In genomic region chr2:108583903-108584520, GRCh38 we compare ENCODE assay signal across 8 cellular contexts. TPM values are rescaled to one million over a fixed set of nuclear protein-coding genes. Genes with fewer than 3 reads are reported as not detected.
DNase-seq lines count a peak whose midpoint lies in the region; ATAC-seq and TF ChIP-seq lines count a peak whose summit lies in the region.

No MANE protein-coding gene starts in this region.

- peaks cover 24% of the 10 kb centered on the region for H3F3A ChIP-seq in GM23248 (ENCODE audit: insufficient read depth)

- H3K79me2 ChIP-seq in GM23248 (ENCODE audit: insufficient read depth), result peaks cover 99% of the 10 kb centered on the region

- peak overlapping the region; percentile 34; the same call in 1 of the 2 replicates for H3K9ac ChIP-seq in GM23248

- H3K36me3 Mint-ChIP-seq in activated naive CD4-positive, alpha-beta T cell treated with anti-CD3 and anti-CD28 coated beads for 36 hours (ENCODE audit: low read depth), result no peaks in the 10 kb centered on the region
- no peaks in the 10 kb centered on the region for H3K36me3 Mint-ChIP-seq in glutamatergic neuron (ENCODE audit: unreplicated experiment)

- in situ Hi-C loops in GM23248 (cut with MboI), result no loop called here

- TF ChIP-seq CTCF in RWPE1 (conservative IDR thresholded peaks at IDR 0.05; ENCODE audit: low read depth) (peak; percentile 77), glutamatergic neuron (IDR thresholded peaks at IDR 0.05; ENCODE audit: partially characterized antibody, unreplicated experiment) (peak; percentile 53)

- H3K27me3 Mint-ChIP-seq in activated naive CD4-positive, alpha-beta T cell treated with anti-CD3 and anti-CD28 coated beads for 36 hours (ENCODE audit: low read depth), result no peaks in the 10 kb centered on the region
- H3K27me3 Mint-ChIP-seq in glutamatergic neuron (ENCODE audit: unreplicated experiment), result peaks cover 4% of the 10 kb centered on the region

- H3K4me1 ChIP-seq in GM23248 (ENCODE audit: insufficient read depth), result peaks cover 43% of the 10 kb centered on the region

- no peaks in the 10 kb centered on the region for H3K36me3 ChIP-seq in GM23248 (ENCODE audit: low read depth)

- H3K9me2 ChIP-seq in GM23248 (ENCODE audit: insufficient read depth), result no peaks in the 10 kb centered on the region

- H3K4me2 ChIP-seq in GM23248 (ENCODE audit: unreplicated experiment), result peak overlapping the region; percentile 57

- H3K27me3 ChIP-seq in GM23248 (replicated peaks; ENCODE audit: insufficient read depth), result no peaks in the 10 kb centered on the region

- ATAC-seq in HG03457 (IDR thresholded peaks at IDR 0.05; ENCODE audit: unreplicated experiment), result no peak

- H3K9me3 ChIP-seq in GM23248 (ENCODE audit: low read depth), result no peaks in the 10 kb centered on the region

- CTCF ChIA-PET in RWPE1 (lab: Yijun Ruan, JAX), result interaction anchor here (0.5 to 2.2 kb wide), 12 partner anchors 10 to 1376 kb away, joined by 3 to 17 read pairs (median 4); partner anchors contain the start of gene LIMS1
- CTCF ChIA-PET in activated naive CD4-positive, alpha-beta T cell treated with anti-CD3 and anti-CD28 coated beads for 36 hours (lab: Charles Lee), result interaction anchor here (0.6 to 2.4 kb wide), 28 partner anchors 8 to 647 kb away, joined by 3 to 17 read pairs (median 3); no protein-coding TSS in a partner anchor

- H3K4me3 Mint-ChIP-seq in activated naive CD4-positive, alpha-beta T cell treated with anti-CD3 and anti-CD28 coated beads for 36 hours, result no peak overlapping the region
- no peak overlapping the region for H3K4me3 Mint-ChIP-seq in glutamatergic neuron (ENCODE audit: unreplicated experiment)

- no peak overlapping the region for H3K27ac Mint-ChIP-seq in activated naive CD4-positive, alpha-beta T cell treated with anti-CD3 and anti-CD28 coated beads for 36 hours
- H3K27ac Mint-ChIP-seq in glutamatergic neuron (ENCODE audit: unreplicated experiment), result no peak overlapping the region

- H2AFZ ChIP-seq in GM23248, result no peak overlapping the region

- DNase-seq in GF-D8 (lab: John Stamatoyannopoulos, UW) (peak; percentile 43), GM23248 (peak; percentile 85), LHCN-M2 (ENCODE audit: low read depth) (peak; percentile 81), RWPE1 (ENCODE audit: low spot score) (peak; percentile 77), glutamatergic neuron (peak; percentile 35), pons (ENCODE audit: low spot score) (peak; percentile 91)
- peak; percentile 78 for DNase-seq in activated naive CD4-positive, alpha-beta T cell treated with anti-CD3 and anti-CD28 coated beads for 36 hours

- POLR2A ChIA-PET in RWPE1 (lab: Yijun Ruan, JAX; ENCODE audit: low non-redundant PET), result no interaction called here

- 46 to 62% methylated on average over 4 of the region's 4 CpGs for WGBS in GM23248 (ENCODE audit: low coverage in 1 of 2, low lambda C conversion rate in 2 of 2, missing lambda C conversion rate in 2 of 2), 2 experiments

- H3K27ac ChIP-seq in GM23248, result no peak overlapping the region
- H3K27ac ChIP-seq in RWPE1, result no peak overlapping the region

- H3K9me3 Mint-ChIP-seq in activated naive CD4-positive, alpha-beta T cell treated with anti-CD3 and anti-CD28 coated beads for 36 hours, result no peaks in the 10 kb centered on the region
- H3K9me3 Mint-ChIP-seq in glutamatergic neuron (ENCODE audit: unreplicated experiment), result peaks cover 3% of the 10 kb centered on the region

- H4K20me1 ChIP-seq in GM23248 (ENCODE audit: insufficient read depth), result no peaks in the 10 kb centered on the region

- peak overlapping the region; percentile 46; the same call in 1 of the 2 replicates for H3K4me3 ChIP-seq in GM23248

- intact Hi-C loops in activated naive CD4-positive, alpha-beta T cell treated with anti-CD3 and anti-CD28 coated beads for 36 hours (cut with micrococcal nuclease), result loop anchor here (1.0 to 10.0 kb wide), 8 partner anchors 50 to 647 kb away; partner anchors contain the start of genes GCC2 and LIMS1

- peaks cover 20% of the 10 kb centered on the region for H3K4me1 Mint-ChIP-seq in activated naive CD4-positive, alpha-beta T cell treated with anti-CD3 and anti-CD28 coated beads for 36 hours (ENCODE audit: low read depth)
- peaks cover 23% of the 10 kb centered on the region for H3K4me1 Mint-ChIP-seq in glutamatergic neuron (ENCODE audit: low read depth, unreplicated experiment)

RNA-seq across cellular contexts. Expression of gene LIMS1, which starts 49.7 kb away (rescaled TPM):
- 122 and 131 TPM in 2 replicates for total RNA-seq in GM23248 (2014; rRNA removed; shearing (Covaris generic))
- 81.3 and 82.0 TPM in 2 replicates for polyA plus RNA-seq in GM23248 (2016; fragmentation: Nextera tagmentation; extraction: Ambion mirVana)
- total RNA-seq in LHCN-M2 (2014; rRNA removed) (112 and 198 TPM in 2 replicates), glutamatergic neuron (ENCODE audit: unreplicated experiment) (18.5 TPM)
- 72.1 TPM for polyA plus RNA-seq in LHCN-M2 (2012)
- 10 to 100 TPM; 43.8 to 47.1 TPM for total RNA-seq in activated naive CD4-positive, alpha-beta T cell treated with anti-CD3 and anti-CD28 coated beads for 36 hours

Comparison
In these comparisons a context has a peak if more than half of its experiments do, and no peak if none do; other contexts are left out.
1. DNase-seq: peak in every context shown above with its lines; median percentile 91 in pons; 85 in GM23248; 81 in LHCN-M2; 78 in activated naive CD4-positive, alpha-beta T cell treated with anti-CD3 and anti-CD28 coated beads for 36 hours; 77 in RWPE1; 43 in GF-D8; 35 in glutamatergic neuron.